ENCODE assay signal across 9 cellular contexts in the genomic region with DNA sequence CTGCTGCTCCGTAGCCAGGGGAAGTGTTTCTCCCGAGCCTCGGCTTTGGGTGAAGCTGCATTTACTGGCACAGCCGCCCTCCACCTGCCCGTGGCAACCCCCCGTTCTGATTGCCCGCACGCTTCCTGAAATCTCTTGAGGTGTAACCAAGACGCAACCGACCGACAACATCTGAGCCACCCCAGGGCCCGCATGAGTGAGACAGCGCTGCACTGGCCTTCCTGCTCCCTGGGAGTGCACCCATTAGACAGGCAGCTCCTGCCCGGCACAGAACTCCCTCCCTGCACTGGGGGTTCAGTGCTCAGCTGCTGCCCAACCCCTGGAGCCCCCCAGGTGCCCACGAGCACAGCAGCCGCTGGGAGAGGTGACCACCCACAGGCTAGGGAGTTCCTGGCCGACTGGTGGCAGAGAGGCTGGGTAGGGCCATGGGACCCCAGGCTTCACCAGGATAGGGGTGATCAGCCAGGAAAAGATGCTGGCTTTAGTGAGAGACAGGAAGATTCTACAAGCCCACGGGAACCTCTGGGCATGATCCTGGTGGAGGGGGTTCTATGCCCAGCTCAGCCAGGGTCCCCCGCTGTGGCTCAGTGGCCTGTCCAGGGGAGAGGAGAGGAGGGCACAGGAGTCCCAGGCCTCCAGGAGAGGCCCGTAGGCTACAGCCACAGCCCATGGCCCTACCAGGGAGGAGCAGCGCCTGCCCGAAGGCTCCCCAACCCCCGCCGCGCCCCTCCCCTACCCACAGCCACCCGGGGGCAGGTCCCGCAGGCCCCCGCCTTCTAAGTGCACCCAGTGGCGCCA. TPM values are rescaled to one million over a fixed set of nuclear protein-coding genes. Genes with fewer than 3 reads are reported as not detected.
A peak's percentile ranks its signal among the peaks of the same experiment; 100 is the strongest.
DNase-seq lines count a peak whose midpoint lies in the region; ATAC-seq, FAIRE-seq and TF ChIP-seq lines count a peak whose summit lies in the region.
"Had no signal": no experiment of that assay in that cellular context is flagged by ENCODE, and none has a peak within 500 bp of the region (broad histone marks: within the 10 kb centered on the region; RNA-seq: fewer than 3 reads in every experiment).

No MANE protein-coding gene starts in this region.

- no peak overlapping the region for H3K27ac ChIP-seq in CD4-positive, CD25-positive, alpha-beta regulatory T cell (ENCODE audit: insufficient read depth, low read length, poor library complexity, severe bottlenecking)
- H3K27ac ChIP-seq in Panc1 (ENCODE audit: low read length) (peak overlapping the region; percentile 81), epithelial cell of prostate (peak overlapping the region; percentile 89), ovary (peak overlapping the region; percentile 61 to 72)

- TF ChIP-seq CTCF in Panc1 (IDR thresholded peaks at IDR 0.05) = no peak
- TF ChIP-seq CTCF in ovary (IDR thresholded peaks at IDR 0.05) = no peak
- no peak for TF ChIP-seq CTCF in D721Med (IDR thresholded peaks at IDR 0.05; ENCODE audit: insufficient read depth, missing control alignments)

- H3K4me3 ChIP-seq in CD4-positive, CD25-positive, alpha-beta regulatory T cell (ENCODE audit: low read depth, low read length) = no peak overlapping the region
- H3K4me3 ChIP-seq in Panc1 (ENCODE audit: low read depth in 2 of 2, low read length in 2 of 2) (peak overlapping the region in 1 of 2 experiments; percentile 16; a peak in 2 of 4 replicates), ovary (peak overlapping the region; percentile 22)

- TF ChIP-seq POLR2A in ovary (IDR thresholded peaks at IDR 0.05) = no peak
- TF ChIP-seq POLR2A in erythroblast (IDR thresholded peaks at IDR 0.05; ENCODE audit: low read length) = no peak

- H3K27me3 ChIP-seq in CD4-positive, CD25-positive, alpha-beta regulatory T cell (ENCODE audit: control insufficient read depth, insufficient read depth, low read length) = no peaks in the 10 kb centered on the region
- H3K27me3 ChIP-seq in Panc1 (ENCODE audit: control insufficient read depth, insufficient read depth, low read length) = no peaks in the 10 kb centered on the region
- H3K27me3 ChIP-seq in ovary = no peaks in the 10 kb centered on the region

- no peaks in the 10 kb centered on the region for H3K36me3 Mint-ChIP-seq in CD4-positive, CD25-positive, alpha-beta regulatory T cell
- no peaks in the 10 kb centered on the region for H3K36me3 Mint-ChIP-seq in activated T-helper 17 cell treated with anti-CD3 and anti-CD28 coated beads, Interleukin-2, amount 50 U/mL, for 72 hours (ENCODE audit: low read depth)

- H3K27ac Mint-ChIP-seq in CD4-positive, CD25-positive, alpha-beta regulatory T cell = peak overlapping the region in 2 of 3 donors; percentile 47 to 83
- no peak overlapping the region for H3K27ac Mint-ChIP-seq in activated T-helper 17 cell treated with anti-CD3 and anti-CD28 coated beads, Interleukin-2, amount 50 U/mL, for 72 hours

- H3K36me3 ChIP-seq in CD4-positive, CD25-positive, alpha-beta regulatory T cell (ENCODE audit: control insufficient read depth, insufficient read depth, low read length) = no peaks in the 10 kb centered on the region
- H3K36me3 ChIP-seq in Panc1 (ENCODE audit: control insufficient read depth, insufficient read depth, low read length) = no peaks in the 10 kb centered on the region; the same call in 1 of the 2 replicates
- no peaks in the 10 kb centered on the region for H3K36me3 ChIP-seq in ovary

- peak in 1 of 2 donors; percentile 31 for ATAC-seq in CD4-positive, CD25-positive, alpha-beta regulatory T cell (ENCODE audit: low read depth in 2 of 2)
- peak; percentile 25 for ATAC-seq in Panc1
- no peak for ATAC-seq in HG02885 (IDR thresholded peaks at IDR 0.05; ENCODE audit: poor library complexity, unreplicated experiment)
- no peak for ATAC-seq in activated T-helper 17 cell treated with anti-CD3 and anti-CD28 coated beads, Interleukin-2, amount 50 U/mL, for 72 hours (replicated peaks)

- H3K4me1 ChIP-seq in CD4-positive, CD25-positive, alpha-beta regulatory T cell (ENCODE audit: control insufficient read depth, insufficient read depth, low read length, poor library complexity, severe bottlenecking) = no peaks in the 10 kb centered on the region
- peaks cover 43% of the 10 kb centered on the region for H3K4me1 ChIP-seq in Panc1 (ENCODE audit: control insufficient read depth, insufficient read depth, low read length)
- H3K4me1 ChIP-seq in ovary (ENCODE audit: insufficient read depth) = peaks cover 30% of the 10 kb centered on the region

- TF ChIP-seq EP300 in ovary (IDR thresholded peaks at IDR 0.05) = no peak

- H3K9me3 Mint-ChIP-seq in CD4-positive, CD25-positive, alpha-beta regulatory T cell = no peaks in the 10 kb centered on the region
- H3K9me3 Mint-ChIP-seq in activated T-helper 17 cell treated with anti-CD3 and anti-CD28 coated beads, Interleukin-2, amount 50 U/mL, for 72 hours = no peaks in the 10 kb centered on the region

- 28 to 39% (median 35%) methylated on average over 23 to 29 of the region's 29 CpGs for WGBS in ovary, 3 donors

- DNase-seq in CD4-positive, CD25-positive, alpha-beta regulatory T cell = peak in 1 of 3 donors; percentile 56
- no peak for DNase-seq in Panc1 (ENCODE audit: low read depth, low spot score)
- no peak for DNase-seq in epithelial cell of prostate (ENCODE audit: low read depth, low spot score)
- DNase-seq in ovary = no peak
- DNase-seq in erythroblast (lab: John Stamatoyannopoulos, UW) = no peak
- DNase-seq in D721Med (ENCODE audit: insufficient read length, low spot score) = no peak
- DNase-seq: activated CD4-positive, alpha-beta T cell treated with anti-CD3 and anti-CD28 coated beads, Interleukin-2, amount 50 U/mL, for 48 hours had no signal

- no peaks in the 10 kb centered on the region for H3K9me3 ChIP-seq in CD4-positive, CD25-positive, alpha-beta regulatory T cell (ENCODE audit: control insufficient read depth in 2 of 2, low read length in 2 of 2)
- H3K9me3 ChIP-seq in Panc1 (ENCODE audit: control insufficient read depth, insufficient read depth, low read depth, low read length) = no peaks in the 10 kb centered on the region
- H3K9me3 ChIP-seq in ovary = no peaks in the 10 kb centered on the region

- in situ Hi-C loops in Panc1 (cut with HindIII; ENCODE audit: low pct_unique_long_range_greater_than_20kb, low sequenced_read_pairs) = no loop called here

- POLR2A ChIA-PET in Panc1 (lab: Charles Lee) = interaction anchor here (0.6 kb wide), 1 partner anchor 12 kb away, joined by 5 read pairs; no protein-coding TSS in a partner anchor

- intact Hi-C loops in Panc1 (cut with micrococcal nuclease; ENCODE audit: unreplicated experiment) (no loop called here), ovary (cut with DNase I) (loop anchor here in 1 of 4 donors (5.0 kb wide), 1 partner anchor 34 kb away; the partner anchor contains the start of gene DENND6B)

- BruUV-seq in Panc1 (replicated peaks; lab: Mats Ljungman, UMichigan) = no TSS peak

- no peak for FAIRE-seq in D721Med (lab: Jason Lieb, UNC)

- peaks cover 0 to 6% (median 0%) of the 10 kb centered on the region in 4 donors for H3K4me1 Mint-ChIP-seq in CD4-positive, CD25-positive, alpha-beta regulatory T cell
- peaks cover 3% of the 10 kb centered on the region for H3K4me1 Mint-ChIP-seq in activated T-helper 17 cell treated with anti-CD3 and anti-CD28 coated beads, Interleukin-2, amount 50 U/mL, for 72 hours

- peaks cover 23% of the 10 kb centered on the region for H3K27me3 Mint-ChIP-seq in CD4-positive, CD25-positive, alpha-beta regulatory T cell
- peaks cover 18% of the 10 kb centered on the region for H3K27me3 Mint-ChIP-seq in activated T-helper 17 cell treated with anti-CD3 and anti-CD28 coated beads, Interleukin-2, amount 50 U/mL, for 72 hours

- peak overlapping the region in 2 of 4 donors; percentile 58 to 62 for H3K4me3 Mint-ChIP-seq in CD4-positive, CD25-positive, alpha-beta regulatory T cell
- H3K4me3 Mint-ChIP-seq in activated T-helper 17 cell treated with anti-CD3 and anti-CD28 coated beads, Interleukin-2, amount 50 U/mL, for 72 hours = no peak overlapping the region

- CTCF ChIA-PET in Panc1 (lab: Charles Lee) = no interaction called here

RNA-seq across cellular contexts. Expression of gene PLXNB2, which starts 14.6 kb away (rescaled TPM):
- 3.7 TPM for total RNA-seq in CD4-positive, CD25-positive, alpha-beta regulatory T cell
- under 1 TPM in 3 of 4 donors, not detected in 1; 0.36 to 0.67 (median 0.42) TPM for polyA plus RNA-seq in CD4-positive, CD25-positive, alpha-beta regulatory T cell
- total RNA-seq in Panc1 (2021; ENCODE audit: unreplicated experiment) = 227 TPM
- polyA plus RNA-seq in Panc1 (2012; ENCODE audit: insufficient read length) = 239 TPM
- 100 to 1,000 TPM; 121 to 274 (median 229) TPM for total RNA-seq in ovary
- 100 to 1,000 TPM in 1 of 2 donors, 10 to 100 TPM in 1; 26.5 to 135 TPM for polyA plus RNA-seq in ovary
- total RNA-seq in activated T-helper 17 cell treated with anti-CD3 and anti-CD28 coated beads, Interleukin-2, amount 50 U/mL, for 72 hours = 10 to 100 TPM; 29.1 to 30.4 TPM

RNA-seq across cellular contexts. Expression of gene MAPK11, which starts 22.7 kb away (rescaled TPM):
- 9.3 TPM for total RNA-seq in CD4-positive, CD25-positive, alpha-beta regulatory T cell
- under 1 TPM; 0.10 to 0.52 (median 0.21) TPM for polyA plus RNA-seq in CD4-positive, CD25-positive, alpha-beta regulatory T cell
- total RNA-seq in Panc1 (2021; ENCODE audit: unreplicated experiment) (77.7 TPM), ovary (10 to 100 TPM in 4 of 7 donors, 1 to 10 TPM in 3; 2.0 to 31.6 (median 12.0) TPM)
- 105 TPM for polyA plus RNA-seq in Panc1 (2012; ENCODE audit: insufficient read length)
- polyA plus RNA-seq in ovary = 10 to 100 TPM in 1 of 2 donors, under 1 TPM in 1; 0.92 to 13.0 TPM
- total RNA-seq in activated T-helper 17 cell treated with anti-CD3 and anti-CD28 coated beads, Interleukin-2, amount 50 U/mL, for 72 hours = 10 to 100 TPM; 20.9 to 21.7 TPM

RNA-seq across cellular contexts. Expression of gene MAPK12, which starts 31.4 kb away (rescaled TPM):
- total RNA-seq in CD4-positive, CD25-positive, alpha-beta regulatory T cell = 2.0 TPM
- polyA plus RNA-seq in CD4-positive, CD25-positive, alpha-beta regulatory T cell = under 1 TPM in 2 of 4 donors, not detected in 2; 0.03 to 0.05 TPM
- total RNA-seq in Panc1 (2021; ENCODE audit: unreplicated experiment) = 74.6 TPM
- 81.1 TPM for polyA plus RNA-seq in Panc1 (2012; ENCODE audit: insufficient read length)
- total RNA-seq in ovary = 10 to 100 TPM in 6 of 7 donors, 1 to 10 TPM in 1; 7.9 to 35.3 (median 23.3) TPM
- polyA plus RNA-seq in ovary = 10 to 100 TPM in 1 of 2 donors, under 1 TPM in 1; 0.87 to 26.5 TPM
- total RNA-seq in activated T-helper 17 cell treated with anti-CD3 and anti-CD28 coated beads, Interleukin-2, amount 50 U/mL, for 72 hours = 10 to 100 TPM in 1 of 2 donors, 1 to 10 TPM in 1; 5.0 to 14.8 TPM

RNA-seq across cellular contexts. Expression of gene DENND6B, which starts 34.0 kb away (rescaled TPM):
- total RNA-seq in CD4-positive, CD25-positive, alpha-beta regulatory T cell = 2.1 TPM
- polyA plus RNA-seq in CD4-positive, CD25-positive, alpha-beta regulatory T cell = under 1 TPM; 0.48 to 0.69 (median 0.53) TPM
- total RNA-seq in Panc1 (2021; ENCODE audit: unreplicated experiment) (5.8 TPM), ovary (10 to 100 TPM in 2 of 7 donors, 1 to 10 TPM in 5; 2.6 to 17.3 (median 7.4) TPM)
- 7.2 TPM for polyA plus RNA-seq in Panc1 (2012; ENCODE audit: insufficient read length)
- polyA plus RNA-seq in ovary = 1 to 10 TPM in 1 of 2 donors, under 1 TPM in 1; 0.38 to 5.6 TPM
- 1 to 10 TPM; 3.2 to 6.5 TPM for total RNA-seq in activated T-helper 17 cell treated with anti-CD3 and anti-CD28 coated beads, Interleukin-2, amount 50 U/mL, for 72 hours

RNA-seq across cellular contexts. Expression of gene HDAC10, which starts 41.8 kb away (rescaled TPM):
- total RNA-seq in CD4-positive, CD25-positive, alpha-beta regulatory T cell = 125 TPM
- 10 to 100 TPM in 1 of 4 donors, 1 to 10 TPM in 3; 6.0 to 12.5 (median 7.3) TPM for polyA plus RNA-seq in CD4-positive, CD25-positive, alpha-beta regulatory T cell
- total RNA-seq in Panc1 (2021; ENCODE audit: unreplicated experiment) (71.3 TPM), ovary (10 to 100 TPM; 24.9 to 44.6 (median 41.1) TPM)
- 74.6 TPM for polyA plus RNA-seq in Panc1 (2012; ENCODE audit: insufficient read length)
- 10 to 100 TPM in 1 of 2 donors, 1 to 10 TPM in 1; 2.3 to 33.2 TPM for polyA plus RNA-seq in ovary
- 10 to 100 TPM; 66.4 to 67.5 TPM for total RNA-seq in activated T-helper 17 cell treated with anti-CD3 and anti-CD28 coated beads, Interleukin-2, amount 50 U/mL, for 72 hours
